ENCODE assay signal across 3 cellular contexts in the genomic region with DNA sequence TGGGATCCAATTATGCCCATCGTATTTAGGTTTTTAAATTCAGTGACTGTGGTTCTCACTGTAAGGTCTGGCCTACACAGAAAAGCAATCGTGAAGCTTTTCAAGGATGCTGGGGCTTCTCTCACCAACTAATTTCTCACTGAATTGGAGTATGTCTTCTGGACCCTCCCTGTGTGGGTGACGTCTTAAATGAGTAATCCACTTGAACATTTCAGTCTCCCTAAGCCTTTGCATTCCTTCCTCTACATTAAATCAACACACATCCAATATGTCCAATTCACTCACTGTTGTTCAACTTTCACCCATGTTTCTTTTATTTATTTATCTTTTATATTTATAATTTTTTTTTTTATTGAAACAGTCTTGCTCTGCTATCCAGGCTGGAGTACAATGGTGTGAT.
TF ChIP-seq lines count a peak whose summit lies in the region.

No MANE protein-coding gene starts in this region.

TF ChIP-seq in GM23338, 12 proteins besides CTCF, POLR2A, EP300 and RAD21:
- no peak for TF ChIP-seq EZH2phosphoT487 (IDR thresholded peaks at IDR 0.05; ENCODE audit: unreplicated experiment)

TF ChIP-seq in WTC11, 78 proteins besides CTCF, POLR2A, EP300 and RAD21:
- TF ChIP-seq ZNF317 (CRISPR knock-in tag; IDR thresholded peaks at IDR 0.05; ENCODE audit: borderline replicate concordance, low read depth) (no peak), USF1 (CRISPR knock-in tag; IDR thresholded peaks at IDR 0.05) (no peak)

TF ChIP-seq in H1, 55 proteins besides CTCF, POLR2A, EP300 and RAD21:
- no peak for TF ChIP-seq KDM4A (IDR thresholded peaks at IDR 0.05; ENCODE audit: low read depth, low read length, severe bottlenecking)
- TF ChIP-seq TAF7 (optimal IDR thresholded peaks at IDR 0.05; ENCODE audit: borderline replicate concordance, low read depth, low read length): no peak
- no peak for TF ChIP-seq TCF12 (IDR thresholded peaks at IDR 0.05; ENCODE audit: low read depth, low read length)
- no peak for TF ChIP-seq SRF (IDR thresholded peaks at IDR 0.05; ENCODE audit: low read depth, low read length)
- TF ChIP-seq TBP (IDR thresholded peaks at IDR 0.05; ENCODE audit: low read depth, low read length): no peak
- no peak for TF ChIP-seq CHD1 (IDR thresholded peaks at IDR 0.05; ENCODE audit: low read depth, low read length)
- TF ChIP-seq SAP30 (IDR thresholded peaks at IDR 0.05; ENCODE audit: insufficient read depth, insufficient replicate concordance, low read length): no peak
- TF ChIP-seq E2F6 (IDR thresholded peaks at IDR 0.05): no peak
- TF ChIP-seq EZH2 (IDR thresholded peaks at IDR 0.05; ENCODE audit: low read depth, low read length, severe bottlenecking): no peak
- TF ChIP-seq CHD2 (IDR thresholded peaks at IDR 0.05; ENCODE audit: low read length): no peak
- TF ChIP-seq, protein P1, sequence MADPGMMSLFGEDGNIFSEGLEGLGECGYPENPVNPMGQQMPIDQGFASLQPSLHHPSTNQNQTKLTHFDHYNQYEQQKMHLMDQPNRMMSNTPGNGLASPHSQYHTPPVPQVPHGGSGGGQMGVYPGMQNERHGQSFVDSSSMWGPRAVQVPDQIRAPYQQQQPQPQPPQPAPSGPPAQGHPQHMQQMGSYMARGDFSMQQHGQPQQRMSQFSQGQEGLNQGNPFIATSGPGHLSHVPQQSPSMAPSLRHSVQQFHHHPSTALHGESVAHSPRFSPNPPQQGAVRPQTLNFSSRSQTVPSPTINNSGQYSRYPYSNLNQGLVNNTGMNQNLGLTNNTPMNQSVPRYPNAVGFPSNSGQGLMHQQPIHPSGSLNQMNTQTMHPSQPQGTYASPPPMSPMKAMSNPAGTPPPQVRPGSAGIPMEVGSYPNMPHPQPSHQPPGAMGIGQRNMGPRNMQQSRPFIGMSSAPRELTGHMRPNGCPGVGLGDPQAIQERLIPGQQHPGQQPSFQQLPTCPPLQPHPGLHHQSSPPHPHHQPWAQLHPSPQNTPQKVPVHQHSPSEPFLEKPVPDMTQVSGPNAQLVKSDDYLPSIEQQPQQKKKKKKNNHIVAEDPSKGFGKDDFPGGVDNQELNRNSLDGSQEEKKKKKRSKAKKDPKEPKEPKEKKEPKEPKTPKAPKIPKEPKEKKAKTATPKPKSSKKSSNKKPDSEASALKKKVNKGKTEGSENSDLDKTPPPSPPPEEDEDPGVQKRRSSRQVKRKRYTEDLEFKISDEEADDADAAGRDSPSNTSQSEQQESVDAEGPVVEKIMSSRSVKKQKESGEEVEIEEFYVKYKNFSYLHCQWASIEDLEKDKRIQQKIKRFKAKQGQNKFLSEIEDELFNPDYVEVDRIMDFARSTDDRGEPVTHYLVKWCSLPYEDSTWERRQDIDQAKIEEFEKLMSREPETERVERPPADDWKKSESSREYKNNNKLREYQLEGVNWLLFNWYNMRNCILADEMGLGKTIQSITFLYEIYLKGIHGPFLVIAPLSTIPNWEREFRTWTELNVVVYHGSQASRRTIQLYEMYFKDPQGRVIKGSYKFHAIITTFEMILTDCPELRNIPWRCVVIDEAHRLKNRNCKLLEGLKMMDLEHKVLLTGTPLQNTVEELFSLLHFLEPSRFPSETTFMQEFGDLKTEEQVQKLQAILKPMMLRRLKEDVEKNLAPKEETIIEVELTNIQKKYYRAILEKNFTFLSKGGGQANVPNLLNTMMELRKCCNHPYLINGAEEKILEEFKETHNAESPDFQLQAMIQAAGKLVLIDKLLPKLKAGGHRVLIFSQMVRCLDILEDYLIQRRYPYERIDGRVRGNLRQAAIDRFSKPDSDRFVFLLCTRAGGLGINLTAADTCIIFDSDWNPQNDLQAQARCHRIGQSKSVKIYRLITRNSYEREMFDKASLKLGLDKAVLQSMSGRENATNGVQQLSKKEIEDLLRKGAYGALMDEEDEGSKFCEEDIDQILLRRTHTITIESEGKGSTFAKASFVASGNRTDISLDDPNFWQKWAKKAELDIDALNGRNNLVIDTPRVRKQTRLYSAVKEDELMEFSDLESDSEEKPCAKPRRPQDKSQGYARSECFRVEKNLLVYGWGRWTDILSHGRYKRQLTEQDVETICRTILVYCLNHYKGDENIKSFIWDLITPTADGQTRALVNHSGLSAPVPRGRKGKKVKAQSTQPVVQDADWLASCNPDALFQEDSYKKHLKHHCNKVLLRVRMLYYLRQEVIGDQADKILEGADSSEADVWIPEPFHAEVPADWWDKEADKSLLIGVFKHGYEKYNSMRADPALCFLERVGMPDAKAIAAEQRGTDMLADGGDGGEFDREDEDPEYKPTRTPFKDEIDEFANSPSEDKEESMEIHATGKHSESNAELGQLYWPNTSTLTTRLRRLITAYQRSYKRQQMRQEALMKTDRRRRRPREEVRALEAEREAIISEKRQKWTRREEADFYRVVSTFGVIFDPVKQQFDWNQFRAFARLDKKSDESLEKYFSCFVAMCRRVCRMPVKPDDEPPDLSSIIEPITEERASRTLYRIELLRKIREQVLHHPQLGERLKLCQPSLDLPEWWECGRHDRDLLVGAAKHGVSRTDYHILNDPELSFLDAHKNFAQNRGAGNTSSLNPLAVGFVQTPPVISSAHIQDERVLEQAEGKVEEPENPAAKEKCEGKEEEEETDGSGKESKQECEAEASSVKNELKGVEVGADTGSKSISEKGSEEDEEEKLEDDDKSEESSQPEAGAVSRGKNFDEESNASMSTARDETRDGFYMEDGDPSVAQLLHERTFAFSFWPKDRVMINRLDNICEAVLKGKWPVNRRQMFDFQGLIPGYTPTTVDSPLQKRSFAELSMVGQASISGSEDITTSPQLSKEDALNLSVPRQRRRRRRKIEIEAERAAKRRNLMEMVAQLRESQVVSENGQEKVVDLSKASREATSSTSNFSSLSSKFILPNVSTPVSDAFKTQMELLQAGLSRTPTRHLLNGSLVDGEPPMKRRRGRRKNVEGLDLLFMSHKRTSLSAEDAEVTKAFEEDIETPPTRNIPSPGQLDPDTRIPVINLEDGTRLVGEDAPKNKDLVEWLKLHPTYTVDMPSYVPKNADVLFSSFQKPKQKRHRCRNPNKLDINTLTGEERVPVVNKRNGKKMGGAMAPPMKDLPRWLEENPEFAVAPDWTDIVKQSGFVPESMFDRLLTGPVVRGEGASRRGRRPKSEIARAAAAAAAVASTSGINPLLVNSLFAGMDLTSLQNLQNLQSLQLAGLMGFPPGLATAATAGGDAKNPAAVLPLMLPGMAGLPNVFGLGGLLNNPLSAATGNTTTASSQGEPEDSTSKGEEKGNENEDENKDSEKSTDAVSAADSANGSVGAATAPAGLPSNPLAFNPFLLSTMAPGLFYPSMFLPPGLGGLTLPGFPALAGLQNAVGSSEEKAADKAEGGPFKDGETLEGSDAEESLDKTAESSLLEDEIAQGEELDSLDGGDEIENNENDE (IDR thresholded peaks at IDR 0.05; ENCODE audit: insufficient replicate concordance, low read length): no peak
- TF ChIP-seq CEBPB (IDR thresholded peaks at IDR 0.05; ENCODE audit: low read depth, low read length): no peak
- TF ChIP-seq RNF2 (IDR thresholded peaks at IDR 0.05; ENCODE audit: borderline replicate concordance, low read depth, low read length, missing control alignments, poor library complexity, severe bottlenecking): no peak
- no peak for TF ChIP-seq PHF8 (conservative IDR thresholded peaks at IDR 0.05; ENCODE audit: low read depth, low read length)
- no peak for TF ChIP-seq TEAD4 (IDR thresholded peaks at IDR 0.05; ENCODE audit: low read depth, low read length)
- TF ChIP-seq ATF3 (IDR thresholded peaks at IDR 0.05; ENCODE audit: insufficient read depth, low read depth, low read length): no peak
- no peak for TF ChIP-seq POLR2AphosphoS5 (IDR thresholded peaks at IDR 0.05; ENCODE audit: low read depth, low read length)
